15 cellular contexts compared by ENCODE assay signal in the genomic region with DNA sequence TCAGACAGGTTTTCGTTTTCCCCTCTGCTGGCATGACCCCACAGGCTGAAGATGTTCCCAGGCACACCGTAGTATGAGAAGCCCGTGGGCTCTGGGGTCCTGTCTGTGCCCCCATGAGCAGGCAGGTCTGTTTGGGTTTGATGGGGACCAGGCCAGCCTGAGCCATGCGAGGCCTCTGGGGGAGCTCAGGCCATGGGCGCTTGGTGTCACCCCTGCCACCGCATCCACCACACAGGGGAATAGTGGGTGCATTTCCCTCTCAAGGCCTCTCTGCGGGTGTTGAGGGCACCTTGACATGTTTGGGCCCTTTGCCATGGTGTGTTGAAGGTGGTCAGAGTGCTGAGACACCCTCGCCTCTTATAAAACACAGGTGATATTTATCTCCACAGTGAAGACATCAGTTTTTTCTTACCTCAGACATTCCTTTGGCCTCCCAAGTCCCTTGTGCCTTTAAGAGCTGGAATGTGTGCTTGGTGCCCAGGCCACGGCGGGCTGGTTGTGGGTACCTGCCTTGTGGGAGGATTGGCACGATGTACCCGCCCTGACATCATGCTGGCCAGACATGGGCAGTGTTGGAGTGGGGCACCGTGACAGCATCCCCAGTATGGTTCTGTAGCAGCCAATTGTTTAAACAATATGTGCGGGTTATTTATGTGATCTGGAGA.
"Had no signal": no experiment of that assay in that cellular context is flagged by ENCODE, and none has a peak within 500 bp of the region (broad histone marks: within the 10 kb centered on the region; RNA-seq: fewer than 3 reads in every experiment).

No MANE protein-coding gene starts in this region.

- DNase-seq: activated CD4-positive, alpha-beta T cell treated with anti-CD3 and anti-CD28 coated beads, Interleukin-2, amount 50 U/mL, for 1 hour; activated CD8-positive, alpha-beta memory T cell treated with anti-CD3 and anti-CD28 coated beads for 24 hours; activated naive CD4-positive, alpha-beta T cell treated with anti-CD3 and anti-CD28 coated beads for 36 hours; cortex of kidney; effector CD8-positive, alpha-beta T cell; esophagus squamous epithelium; retina; small intestine; stimulated activated naive CD8-positive, alpha-beta T cell treated with anti-CD3 and anti-CD28 coated beads, Interleukin-15, amount 100 ng/mL, for 72 hours; T-cell; T-helper 9 cell had no signal

- H3K36me3 ChIP-seq: esophagus squamous epithelium had no signal

- H3K36me3 Mint-ChIP-seq: T-cell had no signal

- H3K27ac Mint-ChIP-seq: activated naive CD4-positive, alpha-beta T cell treated with anti-CD3 and anti-CD28 coated beads for 36 hours; activated T-helper 1 cell treated with anti-CD3 and anti-CD28 coated beads, Interleukin-12 subunit alpha, Interleukin-12 subunit beta, Interleukin-2, Interleukin-4 antibody, amounts not matched to agents 30 ng/mL and 10 ng/mL and 1 ng/mL, durations not matched to agents 14 hours and 24 hours and 36 hours; stimulated activated naive CD8-positive, alpha-beta T cell treated with anti-CD3 and anti-CD28 coated beads, Interleukin-15, amount 100 ng/mL, for 72 hours; T-cell; type B pancreatic cell had no signal

- H3K9me3 ChIP-seq: esophagus squamous epithelium had no signal

- H3K27me3 Mint-ChIP-seq: stimulated activated naive CD8-positive, alpha-beta T cell treated with anti-CD3 and anti-CD28 coated beads, Interleukin-15, amount 100 ng/mL, for 72 hours; T-cell; type B pancreatic cell had no signal

- H3K4me1 Mint-ChIP-seq: neural crest cell; stimulated activated naive CD8-positive, alpha-beta T cell treated with anti-CD3 and anti-CD28 coated beads, Interleukin-15, amount 100 ng/mL, for 72 hours; T-cell had no signal

- H3K4me1 ChIP-seq: esophagus squamous epithelium had no signal

- H3K27ac ChIP-seq: esophagus squamous epithelium had no signal

- ATAC-seq: activated CD4-positive, CD25-positive, alpha-beta regulatory T cell treated with anti-CD3 and anti-CD28 coated beads, Interleukin-2, amount 50 U/mL, for 24 hours; stimulated activated naive CD8-positive, alpha-beta T cell treated with anti-CD3 and anti-CD28 coated beads, Interleukin-15, amount 100 ng/mL, for 72 hours; T-cell had no signal

- H3K27me3 ChIP-seq: esophagus squamous epithelium had no signal

- H3K9me3 Mint-ChIP-seq: activated naive CD4-positive, alpha-beta T cell treated with anti-CD3 and anti-CD28 coated beads for 36 hours; activated T-helper 1 cell treated with anti-CD3 and anti-CD28 coated beads, Interleukin-12 subunit alpha, Interleukin-12 subunit beta, Interleukin-2, Interleukin-4 antibody, amounts not matched to agents 30 ng/mL and 10 ng/mL and 1 ng/mL, durations not matched to agents 14 hours and 24 hours and 36 hours; neural crest cell; stimulated activated naive CD8-positive, alpha-beta T cell treated with anti-CD3 and anti-CD28 coated beads, Interleukin-15, amount 100 ng/mL, for 72 hours; T-cell; type B pancreatic cell had no signal

- H3K4me3 ChIP-seq: esophagus squamous epithelium had no signal

- H3K4me3 Mint-ChIP-seq: activated naive CD4-positive, alpha-beta T cell treated with anti-CD3 and anti-CD28 coated beads for 36 hours; activated T-helper 1 cell treated with anti-CD3 and anti-CD28 coated beads, Interleukin-12 subunit alpha, Interleukin-12 subunit beta, Interleukin-2, Interleukin-4 antibody, amounts not matched to agents 30 ng/mL and 10 ng/mL and 1 ng/mL, durations not matched to agents 14 hours and 24 hours and 36 hours; neural crest cell; stimulated activated naive CD8-positive, alpha-beta T cell treated with anti-CD3 and anti-CD28 coated beads, Interleukin-15, amount 100 ng/mL, for 72 hours; T-cell; type B pancreatic cell had no signal
